Comparison of ENCODE assay signal across 13 cellular contexts in the genomic region with DNA sequence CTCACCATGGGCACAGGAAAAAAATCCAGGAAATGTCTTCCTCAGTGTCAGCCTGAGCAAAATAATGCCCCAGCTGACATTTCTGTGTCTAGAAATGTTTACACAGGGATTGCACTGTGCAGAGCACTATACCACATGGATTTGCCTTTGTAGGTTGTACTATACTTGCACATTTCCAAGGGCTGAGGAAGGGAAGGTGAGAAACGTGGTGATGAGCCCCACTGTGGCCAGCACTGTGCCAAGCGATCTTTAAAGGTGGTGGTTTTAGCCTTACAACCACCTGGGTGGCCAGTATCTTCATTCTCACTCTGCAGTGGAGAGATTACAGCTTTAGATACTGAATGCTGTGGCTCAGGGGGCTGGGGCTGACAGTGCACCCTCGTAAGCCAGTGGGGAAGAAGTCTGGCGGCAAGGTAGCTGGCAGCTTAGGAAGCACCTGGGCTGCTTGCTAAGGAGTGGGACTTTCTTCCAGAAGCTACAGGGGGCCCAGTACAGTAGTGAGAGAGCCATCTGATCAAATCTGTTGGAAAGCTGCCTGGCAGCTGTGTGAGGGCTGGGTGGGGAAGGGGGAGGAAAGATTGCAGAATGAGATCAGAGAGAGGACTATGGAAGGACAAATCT. TPM values are rescaled to one million over a fixed set of nuclear protein-coding genes. Genes with fewer than 3 reads are reported as not detected.
A peak's percentile ranks its signal among the peaks of the same experiment; 100 is the strongest.
DNase-seq lines count a peak whose midpoint lies in the region; ATAC-seq, FAIRE-seq and TF ChIP-seq lines count a peak whose summit lies in the region.
"Had no signal": no experiment of that assay in that cellular context is flagged by ENCODE, and none has a peak within 500 bp of the region (broad histone marks: within the 10 kb centered on the region; RNA-seq: fewer than 3 reads in every experiment).

No MANE protein-coding gene starts in this region.

- peak overlapping the region in 7 of 11 experiments; percentile 3 to 39 (median 16); a peak in 9 of 22 replicates for H3K4me2 ChIP-seq in BLaER1 treated with 17β-estradiol and CSF1 and Interleukin-3, amounts not matched to agents 10 nM and 100 nM
- H3K4me2 ChIP-seq in K562 (ENCODE audit: insufficient read depth, low read length) (no peak overlapping the region), mesenchymal stem cell (ENCODE audit: low read length, poor library complexity, severe bottlenecking) (no peak overlapping the region)

- H3K9me3 ChIP-seq in BLaER1 treated with 17β-estradiol and CSF1 and Interleukin-3, amounts not matched to agents 10 nM and 100 nM (replicated peaks in 1 of 11): no peaks in the 10 kb centered on the region
- no peaks in the 10 kb centered on the region for H3K9me3 ChIP-seq in K562 (replicated peaks; ENCODE audit: control insufficient read depth, insufficient read depth, low read depth, low read length)
- H3K9me3 ChIP-seq in mesenchymal stem cell (ENCODE audit: control insufficient read depth, low read length): no peaks in the 10 kb centered on the region
- H3K9me3 ChIP-seq: esophagus squamous epithelium had no signal

- no peak for TF ChIP-seq CTCF in K562 (IDR thresholded peaks at IDR 0.05 in 2 of 3, conservative IDR thresholded peaks at IDR 0.05 in 1 of 3; ENCODE audit: insufficient read depth in 2 of 3, low read depth in 1 of 3, low read length in 3 of 3)

- peak overlapping the region; percentile 55 to 61 for H2BK12ac ChIP-seq in mesenchymal stem cell (ENCODE audit: low read length in 2 of 2)

- no peak overlapping the region for H3K4me3 ChIP-seq in BLaER1 treated with 17β-estradiol and CSF1 and Interleukin-3, amounts not matched to agents 10 nM and 100 nM
- H3K4me3 ChIP-seq in K562 (no peak overlapping the region), mesenchymal stem cell (ENCODE audit: insufficient read depth in 1 of 2, low read depth in 1 of 2, low read length in 2 of 2) (no peak overlapping the region)
- H3K4me3 ChIP-seq: esophagus squamous epithelium had no signal

- CTCF ChIA-PET in K562 (lab: Yijun Ruan, JAX; ENCODE audit: low intra/inter-chr PET ratio): no interaction called here

- no peak for TF ChIP-seq RAD21 in K562 (CRISPR knock-in tag; conservative IDR thresholded peaks at IDR 0.05 in 1 of 2, IDR thresholded peaks at IDR 0.05 in 1 of 2)

- POLR2A ChIA-PET in K562 (lab: Yijun Ruan, JAX): interaction anchor here (0.5 to 1.1 kb wide), 6 partner anchors 12 to 403 kb away, joined by 3 to 4 read pairs (median 3); no protein-coding TSS in a partner anchor

- no peaks in the 10 kb centered on the region for H3K36me3 ChIP-seq in BLaER1 treated with 17β-estradiol and CSF1 and Interleukin-3, amounts not matched to agents 10 nM and 100 nM
- H3K36me3 ChIP-seq in K562 (ENCODE audit: control insufficient read depth, insufficient read depth, low read length): no peaks in the 10 kb centered on the region
- H3K36me3 ChIP-seq in mesenchymal stem cell (ENCODE audit: control insufficient read depth in 1 of 2, insufficient read depth in 2 of 2, low read depth in 1 of 2, low read length in 2 of 2): no peaks in the 10 kb centered on the region
- H3K36me3 ChIP-seq: esophagus squamous epithelium had no signal

- peak overlapping the region; percentile 76 for H2BK5ac ChIP-seq in mesenchymal stem cell (ENCODE audit: low read depth, low read length, poor library complexity, severe bottlenecking)

- WGBS in K562 (ENCODE audit: insufficient coverage, low coverage, missing lambda C conversion rate): 3% methylated on average over 4 of the region's 4 CpGs
- 70% methylated on average over 4 of the region's 4 CpGs for WGBS in mesenchymal stem cell

- no peaks in the 10 kb centered on the region for H3K9me1 ChIP-seq in K562 (ENCODE audit: control insufficient read depth, insufficient read depth, low read length)

- H3K14ac ChIP-seq in mesenchymal stem cell (ENCODE audit: low read length in 2 of 2): no peak overlapping the region

- no peaks in the 10 kb centered on the region for H3K27me3 ChIP-seq in BLaER1 treated with 17β-estradiol and CSF1 and Interleukin-3, amounts not matched to agents 10 nM and 100 nM
- H3K27me3 ChIP-seq in K562 (ENCODE audit: control insufficient read depth in 2 of 2, insufficient read depth in 2 of 2, low read length in 2 of 2): no peaks in the 10 kb centered on the region; a peak in 1 of 5 replicates
- H3K27me3 ChIP-seq in mesenchymal stem cell (ENCODE audit: control insufficient read depth in 1 of 2, insufficient read depth in 1 of 2, low read length in 2 of 2): no peaks in the 10 kb centered on the region
- H3K27me3 ChIP-seq: esophagus squamous epithelium had no signal

- H4K91ac ChIP-seq in mesenchymal stem cell (ENCODE audit: low read length): peak overlapping the region; percentile 84

- peaks cover 0 to 50% (median 34%) of the 10 kb centered on the region in 10 experiments; a peak in 18 of 20 replicates for H3K4me1 ChIP-seq in BLaER1 treated with 17β-estradiol and CSF1 and Interleukin-3, amounts not matched to agents 10 nM and 100 nM
- peaks cover 0 to 9% of the 10 kb centered on the region in 2 experiments; a peak in 2 of 5 replicates for H3K4me1 ChIP-seq in K562 (replicated peaks in 1 of 2; ENCODE audit: control insufficient read depth in 2 of 2, insufficient read depth in 2 of 2, low read length in 2 of 2)
- H3K4me1 ChIP-seq in mesenchymal stem cell (ENCODE audit: control insufficient read depth, insufficient read depth, low read depth, low read length): peaks cover 13% of the 10 kb centered on the region

- no peaks in the 10 kb centered on the region for H4K20me1 ChIP-seq in BLaER1 treated with 17β-estradiol and CSF1 and Interleukin-3, amounts not matched to agents 10 nM and 100 nM
- H4K20me1 ChIP-seq in K562 (replicated peaks; ENCODE audit: control insufficient read depth, insufficient read depth, low read length): no peaks in the 10 kb centered on the region

- H3K27ac ChIP-seq in BLaER1 treated with 17β-estradiol and CSF1 and Interleukin-3, amounts not matched to agents 10 nM and 100 nM: no peak overlapping the region
- H3K27ac ChIP-seq in K562 (ENCODE audit: extremely low read depth, low read depth, low read length) (no peak overlapping the region), mesenchymal stem cell (ENCODE audit: low read length, poor library complexity, severe bottlenecking) (peak overlapping the region; percentile 3)
- H3K27ac ChIP-seq: esophagus squamous epithelium had no signal

- H2BK120ac ChIP-seq in mesenchymal stem cell (ENCODE audit: low read depth, low read length): peak overlapping the region; percentile 57

- DNase-seq in NCI-H2196 (lab: John Stamatoyannopoulos, UW; ENCODE audit: unreplicated experiment): peak; percentile 50
- DNase-seq in K562 (ENCODE audit: extremely low read depth in 1 of 4, low spot score in 3 of 4): no peak
- DNase-seq in mesenchymal stem cell: peak; percentile 28
- no peak for DNase-seq in posterior vena cava (ENCODE audit: low spot score)
- no peak for DNase-seq in urothelium cell line (ENCODE audit: low spot score)
- no peak for DNase-seq in MV-4-11 (lab: John Stamatoyannopoulos, UW)
- no peak for DNase-seq in Right ventricle myocardium superior
- DNase-seq: activated CD8-positive, alpha-beta T cell treated with anti-CD3 and anti-CD28 coated beads, Interleukin-2, amount 10 ng/mL, durations not matched to agents 7 days and 5 days; CD4-positive, alpha-beta memory T cell; central memory CD4-positive, alpha-beta T cell; esophagus squamous epithelium; NCI-H187 had no signal

- FAIRE-seq in K562 (lab: Jason Lieb, UNC): no peak
- FAIRE-seq in urothelium cell line (lab: Jason Lieb, UNC): no peak

- peak overlapping the region; percentile 66 for H2AK5ac ChIP-seq in mesenchymal stem cell (ENCODE audit: low read length, severe bottlenecking)

- no peak overlapping the region for H4K8ac ChIP-seq in mesenchymal stem cell (ENCODE audit: low read length)

- H3K79me1 ChIP-seq in mesenchymal stem cell (replicated peaks; ENCODE audit: low read length, poor library complexity, severe bottlenecking): peaks cover 1% of the 10 kb centered on the region

- intact Hi-C loops in K562 (cut with micrococcal nuclease) (loop anchor here (2.0 to 10.0 kb wide), 7 partner anchors 49 to 1327 kb away; partner anchors contain the start of gene MCFD2), posterior vena cava (cut with DNase I) (loop anchor here in 1 of 2 donors (10.0 kb wide), 1 partner anchor 407 kb away; the partner anchor contains the start of gene MCFD2), Right ventricle myocardium superior (cut with DNase I) (loop anchor here (5.0 to 10.0 kb wide), 2 partner anchors 404 to 687 kb away; partner anchors contain the start of gene MCFD2)

- in situ Hi-C loops in K562 (cut with MboI): loop anchor here (5.0 to 25.0 kb wide), 3 partner anchors 329 to 1334 kb away; partner anchors contain the start of gene MCFD2

- H3K4ac ChIP-seq in mesenchymal stem cell (ENCODE audit: low read depth in 1 of 2, low read length in 2 of 2): peak overlapping the region; percentile 5 to 53

- no TSS peak for BruUV-seq in K562 (replicated peaks; lab: Mats Ljungman, UMichigan)

- ATAC-seq in K562 (no peak), Right ventricle myocardium superior (ENCODE audit: poor library complexity) (no peak)
- ATAC-seq: activated CD8-positive, alpha-beta T cell treated with anti-CD3 and anti-CD28 coated beads, Interleukin-2, amount 10 ng/mL, durations not matched to agents 7 days and 5 days had no signal

- peak overlapping the region; percentile 40 to 78 for H3K18ac ChIP-seq in mesenchymal stem cell (ENCODE audit: low read depth in 1 of 2, low read length in 2 of 2)

- peak overlapping the region; percentile 57 for H2BK15ac ChIP-seq in mesenchymal stem cell (ENCODE audit: low read depth, poor library complexity, severe bottlenecking)

- H3K9ac ChIP-seq in BLaER1 treated with 17β-estradiol and CSF1 and Interleukin-3, amounts not matched to agents 10 nM and 100 nM: peak overlapping the region in 2 of 11 experiments; percentile 27 to 46; a peak in 2 of 22 replicates
- H3K9ac ChIP-seq in K562 (ENCODE audit: insufficient read depth in 1 of 2, low read depth in 2 of 2, low read length in 2 of 2) (no peak overlapping the region), mesenchymal stem cell (ENCODE audit: low read length) (no peak overlapping the region)

- H3K79me2 ChIP-seq in K562 (ENCODE audit: control insufficient read depth, insufficient read depth, low read length): no peaks in the 10 kb centered on the region

- TF ChIP-seq POLR2A in K562 (conservative IDR thresholded peaks at IDR 0.05): no peak

- H2AFZ ChIP-seq in K562 (ENCODE audit: low read depth, low read length): no peak overlapping the region
- H2AFZ ChIP-seq in mesenchymal stem cell (ENCODE audit: low read depth, low read length): no peak overlapping the region

- TF ChIP-seq EP300 in K562 (IDR thresholded peaks at IDR 0.05; ENCODE audit: low read length): no peak

- no peak overlapping the region for H3K23ac ChIP-seq in mesenchymal stem cell (ENCODE audit: low read length in 2 of 2)

RNA-seq across cellular contexts. Expression of gene EPCAM, which starts 47.6 kb away (rescaled TPM):
- total RNA-seq in K562 (2011; cell fraction: chromatin; rRNA removed; ENCODE audit: low replicate concordance): 38.7 and 73.4 TPM in 2 replicates
- total RNA-seq in K562 (2011; cell fraction: nucleolus; rRNA removed): 48.5 and 54.7 TPM in 2 replicates
- total RNA-seq in K562 (2011; cell fraction: nucleoplasm; rRNA removed): 52.1 and 64.7 TPM in 2 replicates
- total RNA-seq in K562 (2014; rRNA removed) (50.1 and 51.8 TPM in 2 replicates), K562 (2014; rRNA removed; fragmentation: Illumina TruSeq; extraction: Trizol) (85.5 and 89.2 TPM in 2 replicates), K562 (2015; rRNA removed; fragmentation: Illumina TruSeq; extraction: Trizol) (83.2 and 86.1 TPM in 2 replicates), K562 (2021) (62.9 and 63.1 TPM in 2 replicates), posterior vena cava (under 1 TPM; 0.19 to 0.74 TPM), Right ventricle myocardium superior (not detected)
- polyA plus RNA-seq in K562 (2011; rRNA removed) (54.2 and 68.9 TPM in 2 replicates), K562 (2014; fragmentation: Illumina TruSeq; extraction: Trizol) (68.8 and 95.5 TPM in 2 replicates), K562 (2014; fragmentation: Nextera tagmentation; extraction: Ambion mirVana) (10 to 100 TPM; 59.0 to 63.1 TPM), K562 (2014; rRNA removed) (76.3 and 77.2 TPM in 2 replicates)
- polyA plus RNA-seq in K562 (2011; cell fraction: cytosol; rRNA removed): 21.7 and 27.4 TPM in 2 replicates
- 14.9 and 21.0 TPM in 2 replicates for polyA plus RNA-seq in K562 (2011; cell fraction: nucleus; rRNA removed)
- polyA plus RNA-seq in K562 (2012): 50.2 and 52.8 TPM in 2 replicates
- polyA minus RNA-seq in K562 (2011; rRNA and poly(A)+ RNA removed): 84.1 and 94.2 TPM in 2 replicates
- 24.9 and 37.7 TPM in 2 replicates for polyA minus RNA-seq in K562 (2011; cell fraction: cytosol; rRNA and poly(A)+ RNA removed)
- polyA minus RNA-seq in K562 (2011; cell fraction: nucleus; rRNA and poly(A)+ RNA removed): 11.8 and 22.1 TPM in 2 replicates
- 0.37 TPM for polyA plus RNA-seq in mesenchymal stem cell (2013, experiment 1 of 2)
- polyA plus RNA-seq in mesenchymal stem cell (2013, experiment 2 of 2): 0.38 TPM
- total RNA-seq: activated CD8-positive, alpha-beta T cell treated with anti-CD3 and anti-CD28 coated beads, Interleukin-2, amount 10 ng/mL, durations not matched to agents 7 days and 5 days; CD4-positive, alpha-beta memory T cell had no signal
- polyA plus RNA-seq: CD4-positive, alpha-beta memory T cell had no signal

Comparison
In these comparisons a context has a peak if more than half of its experiments do, and no peak if none do; other contexts are left out.
1. H3K4me2 ChIP-seq: peak in BLaER1 treated with 17β-estradiol and CSF1 and Interleukin-3, amounts not matched to agents 10 nM and 100 nM (7 of 11); none in K562 (single experiment) and mesenchymal stem cell (single experiment).
2. DNase-seq: peak in NCI-H2196 (single experiment) and mesenchymal stem cell (single experiment); none in K562 (0 of 4), posterior vena cava (single experiment), urothelium cell line (single experiment), MV-4-11 (single experiment) and Right ventricle myocardium superior (single experiment).
3. RNA of gene EPCAM, which starts 47.6 kb away (total RNA-seq): 38.7 to 89.2 TPM in K562; 0.19 to 0.74 TPM in posterior vena cava and not detected in Right ventricle myocardium superior (single experiment); every median in the first group is over 10 times any median in the second.